Comparison of ENCODE assay signal across 8 cellular contexts in the genomic region with DNA sequence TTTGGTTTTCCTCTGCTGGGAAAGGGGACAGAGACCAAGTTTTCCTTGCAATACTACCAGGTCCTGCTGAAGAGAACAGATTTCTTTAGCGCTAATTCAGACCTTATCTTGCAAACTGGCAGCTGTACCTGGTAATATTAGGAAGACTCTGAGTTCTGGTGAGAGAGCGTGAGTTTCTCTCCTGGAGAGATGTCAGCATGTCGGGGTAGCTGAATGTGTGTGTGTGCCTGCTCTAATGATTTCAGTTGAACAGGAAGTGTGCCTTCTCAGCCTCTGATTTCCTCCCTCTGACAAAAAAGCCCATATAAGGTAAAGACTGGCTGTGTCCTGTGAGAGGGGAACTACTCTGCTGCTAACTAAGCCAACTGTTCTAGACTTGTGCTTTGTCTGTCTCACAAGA. TPM values are rescaled to one million over a fixed set of nuclear protein-coding genes. Genes with fewer than 3 reads are reported as not detected.
DNase-seq lines count a peak whose midpoint lies in the region; ATAC-seq, FAIRE-seq and TF ChIP-seq lines count a peak whose summit lies in the region.

No MANE protein-coding gene starts in this region.

- peaks cover 52% of the 10 kb centered on the region for H3K4me1 ChIP-seq in SJSA1 (replicated peaks)

- peaks cover 7% of the 10 kb centered on the region; the same call in 1 of the 2 replicates for H3K36me3 ChIP-seq in SJSA1
- no peaks in the 10 kb centered on the region for H3K36me3 ChIP-seq in bronchial epithelial cell (ENCODE audit: control insufficient read depth, insufficient read depth, low read length)

- peak; percentile 87 for ATAC-seq in GM19351 (IDR thresholded peaks at IDR 0.05; ENCODE audit: unreplicated experiment)
- ATAC-seq in HG03378 (IDR thresholded peaks at IDR 0.05; ENCODE audit: unreplicated experiment) = peak; percentile 94

- DNase-seq in DMS53 treated with DMSO at 0.1 percent for 48 hours (lab: John Stamatoyannopoulos, UW; ENCODE audit: unreplicated experiment) (peak; percentile 98), SJSA1 (ENCODE audit: low read depth in 1 of 2, low spot score in 2 of 2) (peak; percentile 69 to 81), bronchial epithelial cell (ENCODE audit: low read depth) (peak; percentile 73), kidney tubule cell (ENCODE audit: low spot score) (peak; percentile 96), NCI-H1105 treated with DMSO at 0.1 percent for 48 hours (lab: John Stamatoyannopoulos, UW) (no peak)
- DNase-seq in stimulated activated naive CD4-positive, alpha-beta T cell treated with Interleukin-2 at 50 U/mL for 16 hours (lab: John Stamatoyannopoulos, UW) = peak; percentile 31

- H3K4me3 ChIP-seq in SJSA1 (peak overlapping the region; percentile 12), bronchial epithelial cell (ENCODE audit: low read depth, low read length) (no peak overlapping the region)

- H3K27me3 ChIP-seq in SJSA1 (replicated peaks) (no peaks in the 10 kb centered on the region), bronchial epithelial cell (ENCODE audit: control insufficient read depth, insufficient read depth, low read length) (no peaks in the 10 kb centered on the region)

- TF ChIP-seq CTCF in bronchial epithelial cell (IDR thresholded peaks at IDR 0.05; ENCODE audit: insufficient read depth, low read length, severe bottlenecking) = no peak

- peak overlapping the region; percentile 89 for H3K27ac ChIP-seq in SJSA1

- no peaks in the 10 kb centered on the region for H3K9me3 ChIP-seq in SJSA1 (replicated peaks)

- FAIRE-seq in bronchial epithelial cell (lab: Jason Lieb, UNC) = no peak

RNA-seq across cellular contexts. Expression of a gene that starts 10.3 kb away (rescaled TPM):
- total RNA-seq in SJSA1 (2014; rRNA removed; shearing (Covaris generic)) = not detected in 2 replicates
- not detected in 2 replicates for total RNA-seq in bronchial epithelial cell

RNA-seq across cellular contexts. Expression of a gene that starts 12.7 kb away (rescaled TPM):
- 50.8 TPM in 2 replicates for total RNA-seq in SJSA1 (2014; rRNA removed; shearing (Covaris generic))
- total RNA-seq in bronchial epithelial cell = 0.53 and 1.2 TPM in 2 replicates

RNA-seq across cellular contexts. Expression of a gene that starts 24.2 kb away (rescaled TPM):
- not detected in 2 replicates for total RNA-seq in SJSA1 (2014; rRNA removed; shearing (Covaris generic))
- total RNA-seq in bronchial epithelial cell = not detected in 2 replicates

Comparison
In these comparisons a context has a peak if more than half of its experiments do, and no peak if none do; other contexts are left out.
1. RNA of a gene that starts 12.7 kb away (total RNA-seq): 50.8 TPM in SJSA1; 0.53 to 1.2 TPM in bronchial epithelial cell; every median in the first group is over 10 times any median in the second.